34 cellular contexts compared by ENCODE assay signal in the genomic region with DNA sequence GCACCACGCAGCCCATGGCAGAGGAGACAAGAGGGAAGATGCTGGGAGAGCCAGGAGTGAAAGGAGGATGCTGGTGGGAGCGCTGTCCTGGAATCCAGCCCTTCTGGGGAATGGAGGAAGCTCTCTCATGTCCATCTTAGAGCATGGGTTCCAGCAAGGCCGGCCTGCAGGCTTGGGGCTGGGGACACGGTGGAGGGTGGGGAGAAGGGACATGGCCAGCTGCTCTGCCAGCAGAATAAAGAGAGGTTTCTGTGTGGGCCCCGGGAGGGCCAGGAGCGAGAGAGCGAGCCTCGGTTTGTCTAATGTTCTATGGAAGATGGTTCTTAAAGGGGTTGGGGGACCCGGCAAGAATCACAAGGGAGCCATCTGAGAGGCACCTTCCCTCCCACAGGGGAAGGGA.
"Had no signal": no experiment of that assay in that cellular context is flagged by ENCODE, and none has a peak within 500 bp of the region (broad histone marks: within the 10 kb centered on the region; RNA-seq: fewer than 3 reads in every experiment).

No MANE protein-coding gene starts in this region.

- H3K36me3 Mint-ChIP-seq: activated naive CD4-positive, alpha-beta T cell treated with anti-CD3 and anti-CD28 coated beads, Interleukin-2, amount 50 U/mL, for 24 hours; activated naive CD8-positive, alpha-beta T cell treated with anti-CD3 and anti-CD28 coated beads for 36 hours had no signal

- H3K4me1 Mint-ChIP-seq: activated B cell treated with CpG ODN at 0.5 μM for 24 hours; activated naive CD4-positive, alpha-beta T cell treated with anti-CD3 and anti-CD28 coated beads, Interleukin-2, amount 50 U/mL, for 24 hours; activated naive CD8-positive, alpha-beta T cell treated with anti-CD3 and anti-CD28 coated beads for 36 hours; activated naive CD8-positive, alpha-beta T cell treated with anti-CD3 and anti-CD28 coated beads, Interleukin-2, amount 50 U/mL, for 24 hours had no signal

- H3K4me3 Mint-ChIP-seq: activated B cell treated with CpG ODN at 0.5 μM for 24 hours; activated CD8-positive, alpha-beta T cell treated with anti-CD3 and anti-CD28 coated beads for 36 hours; activated naive CD4-positive, alpha-beta T cell treated with anti-CD3 and anti-CD28 coated beads for 36 hours; activated naive CD4-positive, alpha-beta T cell treated with anti-CD3 and anti-CD28 coated beads, Interleukin-2, amount 50 U/mL, for 24 hours; activated naive CD8-positive, alpha-beta T cell treated with anti-CD3 and anti-CD28 coated beads for 36 hours; activated naive CD8-positive, alpha-beta T cell treated with anti-CD3 and anti-CD28 coated beads, Interleukin-2, amount 50 U/mL, for 24 hours; activated T-cell treated with anti-CD3 and anti-CD28 coated beads, Interleukin-2, amount 50 U/mL, for 4 hours; dendritic cell treated with granulocyte-macrophage colony-stimulating factor and Interleukin-4, amounts not matched to agents 40 ng/mL and 50 ng/mL, for 4 days had no signal

- H3K4me1 ChIP-seq: adrenal gland, body of pancreas, breast epithelium, esophagus muscularis mucosa, foreskin keratinocyte, gastrocnemius medialis, heart left ventricle had no signal

- H3K27me3 Mint-ChIP-seq: activated B cell treated with CpG ODN at 0.5 μM for 24 hours; activated naive CD8-positive, alpha-beta T cell treated with anti-CD3 and anti-CD28 coated beads for 36 hours; activated naive CD8-positive, alpha-beta T cell treated with anti-CD3 and anti-CD28 coated beads, Interleukin-2, amount 50 U/mL, for 24 hours; dendritic cell treated with granulocyte-macrophage colony-stimulating factor and Interleukin-4, amounts not matched to agents 40 ng/mL and 50 ng/mL, for 4 days had no signal

- H3K9me3 ChIP-seq: adrenal gland, body of pancreas, gastrocnemius medialis had no signal

- H3K9me3 Mint-ChIP-seq: activated CD8-positive, alpha-beta T cell treated with anti-CD3 and anti-CD28 coated beads for 36 hours; activated naive CD4-positive, alpha-beta T cell treated with anti-CD3 and anti-CD28 coated beads, Interleukin-2, amount 50 U/mL, for 24 hours; activated naive CD8-positive, alpha-beta T cell treated with anti-CD3 and anti-CD28 coated beads for 36 hours; activated naive CD8-positive, alpha-beta T cell treated with anti-CD3 and anti-CD28 coated beads, Interleukin-2, amount 50 U/mL, for 24 hours; activated T-helper 2 cell treated with anti-CD3 and anti-CD28 coated beads, Interferon-gamma antibody, Interleukin-2, Interleukin-4, amounts not matched to agents 10 μg/mL and 5 μg/mL and 100 μg/mL, durations not matched to agents 14 hours and 24 hours and 36 hours; dendritic cell treated with granulocyte-macrophage colony-stimulating factor and Interleukin-4, amounts not matched to agents 40 ng/mL and 50 ng/mL, for 4 days had no signal

- H3K36me3 ChIP-seq: adrenal gland, breast epithelium, cardiac muscle cell, esophagus muscularis mucosa, gastrocnemius medialis, heart left ventricle, WERI-Rb-1 had no signal

- H3K27me3 ChIP-seq: adrenal gland, body of pancreas, breast epithelium, cardiac muscle cell, foreskin keratinocyte, gastrocnemius medialis had no signal

- DNase-seq: activated B cell treated with CpG ODN at 0.5 μM for 24 hours; activated CD4-positive, alpha-beta T cell treated with anti-CD3 and anti-CD28 coated beads for 48 hours; activated CD4-positive, alpha-beta T cell treated with anti-CD3 and anti-CD28 coated beads, Interleukin-2, amount 50 U/mL, for 1 hour; activated CD4-positive, alpha-beta T cell treated with anti-CD3 and anti-CD28 coated beads, Interleukin-2, amount 50 U/mL, for 48 hours; activated CD8-positive, alpha-beta memory T cell treated with anti-CD3 and anti-CD28 coated beads for 24 hours; activated CD8-positive, alpha-beta T cell treated with anti-CD3 and anti-CD28 coated beads for 36 hours; activated effector memory CD4-positive, alpha-beta T cell treated with anti-CD3 and anti-CD28 coated beads, Interleukin-2, amount 50 U/mL, for 16 hours; activated naive CD4-positive, alpha-beta T cell treated with anti-CD3 and anti-CD28 coated beads for 36 hours; activated naive CD8-positive, alpha-beta T cell treated with anti-CD3 and anti-CD28 coated beads for 36 hours; activated naive CD8-positive, alpha-beta T cell treated with anti-CD3 and anti-CD28 coated beads, Interleukin-2, amount 50 U/mL, for 24 hours; activated T-cell treated with anti-CD3 and anti-CD28 coated beads, Interleukin-2, amount 50 U/mL, for 4 hours; adrenal gland; amygdala; aorta; body of pancreas; central memory CD4-positive, alpha-beta T cell; cerebellar nuclear complex; effector memory CD4-positive, alpha-beta T cell; erythroblast; foreskin keratinocyte; gastrocnemius medialis; glutamatergic neuron; heart left ventricle; T-helper 2 cell; WERI-Rb-1 had no signal

- H3K4me3 ChIP-seq: adrenal gland, body of pancreas, breast epithelium, cardiac muscle cell, coronary artery, dorsolateral prefrontal cortex, esophagus muscularis mucosa, gastrocnemius medialis, heart left ventricle had no signal

- H3K27ac Mint-ChIP-seq: activated B cell treated with CpG ODN at 0.5 μM for 24 hours; activated CD8-positive, alpha-beta T cell treated with anti-CD3 and anti-CD28 coated beads for 36 hours; activated naive CD4-positive, alpha-beta T cell treated with anti-CD3 and anti-CD28 coated beads for 36 hours; activated naive CD4-positive, alpha-beta T cell treated with anti-CD3 and anti-CD28 coated beads, Interleukin-2, amount 50 U/mL, for 24 hours; activated naive CD8-positive, alpha-beta T cell treated with anti-CD3 and anti-CD28 coated beads for 36 hours; activated naive CD8-positive, alpha-beta T cell treated with anti-CD3 and anti-CD28 coated beads, Interleukin-2, amount 50 U/mL, for 24 hours; activated T-helper 2 cell treated with anti-CD3 and anti-CD28 coated beads, Interferon-gamma antibody, Interleukin-2, Interleukin-4, amounts not matched to agents 10 μg/mL and 5 μg/mL and 100 μg/mL, durations not matched to agents 14 hours and 24 hours and 36 hours; dendritic cell treated with granulocyte-macrophage colony-stimulating factor and Interleukin-4, amounts not matched to agents 40 ng/mL and 50 ng/mL, for 4 days had no signal

- H3K27ac ChIP-seq: adrenal gland, body of pancreas, breast epithelium, cardiac muscle cell, coronary artery, dorsolateral prefrontal cortex, esophagus muscularis mucosa, foreskin keratinocyte, gastrocnemius medialis, heart left ventricle, WERI-Rb-1 had no signal

- ATAC-seq: activated CD4-positive, CD25-positive, alpha-beta regulatory T cell treated with anti-CD3 and anti-CD28 coated beads, Interleukin-2, amount 50 U/mL, for 24 hours; activated CD8-positive, alpha-beta T cell treated with anti-CD3 and anti-CD28 coated beads for 36 hours; activated naive CD8-positive, alpha-beta T cell treated with anti-CD3 and anti-CD28 coated beads, Interleukin-2, amount 50 U/mL, for 24 hours; activated T-cell treated with anti-CD3 and anti-CD28 coated beads, Interleukin-2, amount 50 U/mL, for 4 hours; body of pancreas; foreskin keratinocyte; gastrocnemius medialis; heart left ventricle had no signal
